ENCODE assay signal across 10 cellular contexts in the genomic region with DNA sequence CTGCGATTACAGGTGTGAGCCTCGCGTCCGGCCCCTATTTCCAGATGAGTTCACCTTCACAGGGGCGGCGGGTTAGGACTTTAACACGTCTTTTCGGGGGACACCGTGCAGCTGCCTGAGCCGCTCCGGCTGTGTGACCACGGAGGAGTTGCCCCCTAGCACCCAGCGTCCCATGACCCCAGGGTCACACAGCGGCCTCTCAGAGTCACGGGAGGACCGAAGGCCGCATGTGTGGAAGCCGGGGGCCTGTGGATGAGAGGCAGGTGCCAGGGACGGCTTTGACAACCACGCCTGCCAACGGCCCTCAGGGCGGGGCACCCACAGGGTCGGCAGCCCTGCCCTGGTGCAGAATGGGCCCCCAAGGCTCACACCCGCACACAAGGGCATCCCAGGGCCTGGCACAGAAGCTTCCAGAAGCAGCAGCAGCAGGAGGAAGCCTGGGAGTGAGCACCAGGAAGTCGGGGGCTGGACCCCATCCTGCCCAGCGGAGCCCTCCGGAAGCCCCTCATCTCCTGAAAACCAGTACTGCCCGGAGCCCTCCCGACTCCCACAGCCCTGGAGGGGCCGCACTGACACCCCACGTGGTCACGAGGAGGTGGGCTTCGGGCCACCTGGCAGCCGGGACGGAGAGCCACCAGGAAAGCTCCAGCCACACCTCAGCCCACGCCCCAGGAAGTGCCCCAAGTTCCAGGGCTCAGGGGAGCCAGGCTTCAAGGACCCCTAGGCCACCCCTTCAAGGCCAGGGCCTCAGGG. TPM values are rescaled to one million over a fixed set of nuclear protein-coding genes. Genes with fewer than 3 reads are reported as not detected.
DNase-seq lines count a peak whose midpoint lies in the region; ATAC-seq and TF ChIP-seq lines count a peak whose summit lies in the region.
"Had no signal": no experiment of that assay in that cellular context is flagged by ENCODE, and none has a peak within 500 bp of the region (broad histone marks: within the 10 kb centered on the region; RNA-seq: fewer than 3 reads in every experiment).

No MANE protein-coding gene starts in this region.

- H3K27ac Mint-ChIP-seq in mesothelial cell of epicardium: no peak overlapping the region

- WGBS in heart right ventricle, 2 donors: 65 to 75% methylated on average over 36 of the region's 36 CpGs
- WGBS in adrenal gland, 4 donors: 60 to 78% (median 71%) methylated on average over 6 to 36 of the region's 36 CpGs
- WGBS in upper lobe of left lung, 2 donors: 72 to 73% methylated on average over 25 to 35 of the region's 36 CpGs

- no peak for TF ChIP-seq CTCF in heart right ventricle (IDR thresholded peaks at IDR 0.05)
- TF ChIP-seq CTCF in adrenal gland (IDR thresholded peaks at IDR 0.05): no peak
- no peak for TF ChIP-seq CTCF in mesothelial cell of epicardium (IDR thresholded peaks at IDR 0.05; ENCODE audit: unreplicated experiment)
- no peak for TF ChIP-seq CTCF in upper lobe of left lung (IDR thresholded peaks at IDR 0.05)

- peaks cover 0 to 42% (median 9%) of the 10 kb centered on the region in 9 donors for H3K4me1 ChIP-seq in heart right ventricle
- H3K4me1 ChIP-seq in adrenal gland (replicated peaks in 1 of 2): no peaks in the 10 kb centered on the region
- H3K4me1 ChIP-seq in upper lobe of left lung: peaks cover 7 to 37% (median 29%) of the 10 kb centered on the region in 4 donors

- ATAC-seq in Right ventricle myocardium inferior (no peak), heart right ventricle (no peak), upper lobe of left lung (ENCODE audit: low FRiP score in 2 of 2) (no peak), HG02588 (IDR thresholded peaks at IDR 0.05; ENCODE audit: unreplicated experiment) (no peak), HG03521 (IDR thresholded peaks at IDR 0.05; ENCODE audit: unreplicated experiment) (no peak)

- no peak for TF ChIP-seq POLR2A in adrenal gland (IDR thresholded peaks at IDR 0.05)
- TF ChIP-seq POLR2A in upper lobe of left lung (IDR thresholded peaks at IDR 0.05): no peak

- peaks cover 8% of the 10 kb centered on the region for H3K4me1 Mint-ChIP-seq in mesothelial cell of epicardium

- no peaks in the 10 kb centered on the region for H3K9me3 Mint-ChIP-seq in mesothelial cell of epicardium

- H3K4me3 Mint-ChIP-seq in mesothelial cell of epicardium: no peak overlapping the region

- H3K27me3 ChIP-seq in heart right ventricle: peaks cover 0 to 13% (median 0%) of the 10 kb centered on the region in 7 donors
- no peaks in the 10 kb centered on the region for H3K27me3 ChIP-seq in adrenal gland
- H3K27me3 ChIP-seq in upper lobe of left lung: no peaks in the 10 kb centered on the region

- H3K4me3 ChIP-seq in heart right ventricle: peak overlapping the region in 1 of 10 donors; percentile 47
- no peak overlapping the region for H3K4me3 ChIP-seq in adrenal gland
- peak overlapping the region in 2 of 4 donors; percentile 3 to 34 for H3K4me3 ChIP-seq in upper lobe of left lung

- peak; percentile 72 for DNase-seq in Right ventricle myocardium inferior (ENCODE audit: missing footprints)
- DNase-seq in heart right ventricle: no peak
- DNase-seq in adrenal gland: peak in 6 of 7 donors; percentile 5 to 47 (median 12)
- peak; percentile 9 to 35 for DNase-seq in mesothelial cell of epicardium (ENCODE audit: low spot score in 2 of 2, unreplicated experiment in 2 of 2)
- DNase-seq in upper lobe of left lung: peak; percentile 19 to 77
- no peak for DNase-seq in NCI-H1417 treated with DMSO at 0.1 percent for 48 hours (lab: John Stamatoyannopoulos, UW)
- DNase-seq: effector CD8-positive, alpha-beta T cell; NCI-H187 treated with DMSO at 0.1 percent for 48 hours had no signal

- H3K9me3 ChIP-seq in heart right ventricle (no peaks in the 10 kb centered on the region), adrenal gland (replicated peaks in 1 of 3) (no peaks in the 10 kb centered on the region), upper lobe of left lung (no peaks in the 10 kb centered on the region)

- TF ChIP-seq EP300 in upper lobe of left lung (IDR thresholded peaks at IDR 0.05): no peak

- H3K27me3 Mint-ChIP-seq in mesothelial cell of epicardium (ENCODE audit: low read depth): no peaks in the 10 kb centered on the region

- intact Hi-C loops in Right ventricle myocardium inferior (cut with DNase I) (no loop called here), heart right ventricle (cut with DNase I) (no loop called here), adrenal gland (cut with DNase I) (no loop called here)

- H3K36me3 ChIP-seq in heart right ventricle: no peaks in the 10 kb centered on the region
- no peaks in the 10 kb centered on the region for H3K36me3 ChIP-seq in adrenal gland (replicated peaks in 1 of 2)
- no peaks in the 10 kb centered on the region for H3K36me3 ChIP-seq in upper lobe of left lung

- no peaks in the 10 kb centered on the region for H3K36me3 Mint-ChIP-seq in mesothelial cell of epicardium

- H3K27ac ChIP-seq in heart right ventricle (peak overlapping the region in 1 of 10 donors; percentile 81), adrenal gland (no peak overlapping the region), upper lobe of left lung (peak overlapping the region in 2 of 4 donors; percentile 19 to 76)

RNA-seq across cellular contexts. Expression of a gene that starts 32.7 kb away (rescaled TPM):
- 10.0 TPM for total RNA-seq in Right ventricle myocardium inferior
- total RNA-seq in heart right ventricle: 10 to 100 TPM in 5 of 10 donors, 1 to 10 TPM in 5; 5.2 to 14.9 (median 9.7) TPM
- polyA plus RNA-seq in heart right ventricle: 10 to 100 TPM in 1 of 2 donors, 1 to 10 TPM in 1; 2.3 to 13.5 TPM
- 10 to 100 TPM in 5 of 8 donors, 1 to 10 TPM in 3; 5.6 to 60.2 (median 12.8) TPM for total RNA-seq in adrenal gland
- 10 to 100 TPM in 1 of 3 donors, 1 to 10 TPM in 1, under 1 TPM in 1; 0.29 to 40.5 (median 7.1) TPM for polyA plus RNA-seq in adrenal gland
- total RNA-seq in mesothelial cell of epicardium: 2.9 to 5.3 TPM (median 4.0 TPM) in 3 replicates
- total RNA-seq in upper lobe of left lung: 100 to 1,000 TPM in 1 of 6 donors, 10 to 100 TPM in 5; 31.0 to 109 (median 37.5) TPM

RNA-seq across cellular contexts. Expression of a gene that starts 45.4 kb away (rescaled TPM):
- total RNA-seq in Right ventricle myocardium inferior (19.1 TPM), heart right ventricle (10 to 100 TPM; 14.7 to 25.0 (median 20.4) TPM), adrenal gland (100 to 1,000 TPM in 1 of 8 donors, 10 to 100 TPM in 7; 44.7 to 190 (median 69.1) TPM), mesothelial cell of epicardium (67.9 to 77.6 TPM (median 72.2 TPM) in 3 replicates), upper lobe of left lung (10 to 100 TPM; 26.0 to 82.6 (median 40.8) TPM)
- polyA plus RNA-seq in heart right ventricle (10 to 100 TPM; 32.8 to 38.6 TPM), adrenal gland (100 to 1,000 TPM in 2 of 3 donors, 10 to 100 TPM in 1; 38.3 to 166 (median 164) TPM)

RNA-seq across cellular contexts. Expression of a gene that starts 53.6 kb away (rescaled TPM):
- total RNA-seq in Right ventricle myocardium inferior: 8.2 TPM
- 1 to 10 TPM; 3.7 to 9.1 (median 6.1) TPM for total RNA-seq in heart right ventricle
- 1 to 10 TPM; 4.7 to 6.9 TPM for polyA plus RNA-seq in heart right ventricle
- 10 to 100 TPM in 7 of 8 donors, 1 to 10 TPM in 1; 9.1 to 32.4 (median 18.9) TPM for total RNA-seq in adrenal gland
- 10 to 100 TPM; 12.3 to 28.6 (median 14.0) TPM for polyA plus RNA-seq in adrenal gland
- 19.2 to 22.0 TPM (median 20.2 TPM) in 3 replicates for total RNA-seq in mesothelial cell of epicardium
- 10 to 100 TPM in 4 of 6 donors, 1 to 10 TPM in 2; 9.1 to 25.1 (median 11.5) TPM for total RNA-seq in upper lobe of left lung

Comparison
In these comparisons a context has a peak if more than half of its experiments do, and no peak if none do; other contexts are left out.
1. DNase-seq: peak in Right ventricle myocardium inferior (single experiment), adrenal gland (6 of 7), mesothelial cell of epicardium (2 of 2) and upper lobe of left lung (2 of 2); none in heart right ventricle (0 of 2) and NCI-H1417 treated with DMSO at 0.1 percent for 48 hours (single experiment).